ENCODE assay signal across 1 cellular context in genomic region chr6:26019261-26019845, GRCh38.
TF ChIP-seq lines count a peak whose summit lies in the region.

No MANE protein-coding gene starts in this region.

TF ChIP-seq in K562, 482 proteins besides CTCF, POLR2A, EP300 and RAD21:
- TF ChIP-seq ZBTB33 (CRISPR knock-in tag; IDR thresholded peaks at IDR 0.05) (0 out of 2 replicates have a peak, but pooled peaks have one; percentile 22), KAT7 (CRISPR knock-in tag; IDR thresholded peaks at IDR 0.05; ENCODE audit: borderline replicate concordance) (no peak)
